12 cellular contexts compared by ENCODE assay signal in the genomic region with DNA sequence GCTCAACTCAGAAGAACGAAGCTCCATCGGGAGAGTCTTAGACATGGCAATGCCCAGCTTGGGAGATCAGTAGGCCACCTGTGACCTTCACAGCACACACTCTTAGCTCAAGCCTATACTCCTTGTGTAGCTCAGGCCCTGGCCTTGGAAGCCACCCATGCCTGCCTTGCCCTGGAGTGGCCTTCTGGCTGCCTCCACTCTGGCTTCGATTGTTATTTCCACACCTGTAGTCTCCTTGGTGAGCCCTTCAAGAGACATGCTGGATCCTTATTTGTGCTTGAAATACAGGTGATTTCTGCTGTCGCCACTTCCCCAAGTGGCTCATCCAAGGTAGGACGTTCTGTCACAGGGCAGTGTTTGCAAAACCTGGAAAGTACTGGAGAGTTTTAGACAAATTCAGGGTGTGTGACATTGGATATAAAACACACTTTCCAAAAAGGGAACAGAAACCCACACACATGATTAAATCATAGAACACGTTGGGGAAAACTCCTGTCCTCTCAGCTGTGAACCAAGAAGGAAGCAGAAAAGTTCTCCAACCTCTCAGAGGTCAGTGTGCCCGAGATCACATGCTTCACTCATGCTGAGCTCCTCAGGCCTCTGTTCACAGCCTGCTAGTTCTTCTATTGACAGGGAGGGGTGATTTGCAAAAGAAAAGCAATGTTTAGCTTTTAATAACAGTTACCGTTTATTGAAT.
DNase-seq lines count a peak whose midpoint lies in the region; ATAC-seq and TF ChIP-seq lines count a peak whose summit lies in the region.
"Had no signal": no experiment of that assay in that cellular context is flagged by ENCODE, and none has a peak within 500 bp of the region (broad histone marks: within the 10 kb centered on the region; RNA-seq: fewer than 3 reads in every experiment).

No MANE protein-coding gene starts in this region.

- H3K27me3 ChIP-seq in tibial nerve, result no peaks in the 10 kb centered on the region
- H3K27me3 ChIP-seq: gastrocnemius medialis had no signal

- no peaks in the 10 kb centered on the region for H3K4me1 ChIP-seq in tibial nerve
- H3K4me1 ChIP-seq: gastrocnemius medialis had no signal

- peak; percentile 54 to 61 for TF ChIP-seq EP300 in tibial nerve (IDR thresholded peaks at IDR 0.05)

- TF ChIP-seq CTCF in tibial nerve (IDR thresholded peaks at IDR 0.05), result no peak

- DNase-seq in SKM-1 treated with dmso at 0.1 percent for 144 hours (lab: John Stamatoyannopoulos, UW; ENCODE audit: unreplicated experiment) (peak; percentile 6), SKM-1 (lab: John Stamatoyannopoulos, UW; ENCODE audit: unreplicated experiment) (no peak), NOMO-1 treated with DMSO at 0.1 percent for 48 hours (lab: John Stamatoyannopoulos, UW; ENCODE audit: unreplicated experiment) (peak; percentile 95), tibial nerve (ENCODE audit: low spot score in 2 of 2) (peak in 1 of 2 donors; percentile 11), inferior parietal cortex (ENCODE audit: extremely low spot score) (no peak)
- no peak for DNase-seq in activated CD4-positive, alpha-beta T cell treated with anti-CD3 and anti-CD28 coated beads for 48 hours
- DNase-seq: DMS153; PC-3; stimulated activated naive CD4-positive, alpha-beta T cell had no signal

- TF ChIP-seq POLR2A in tibial nerve (IDR thresholded peaks at IDR 0.05), result no peak

- no peaks in the 10 kb centered on the region for H3K36me3 ChIP-seq in tibial nerve
- H3K36me3 ChIP-seq: gastrocnemius medialis had no signal

- ATAC-seq in HG02610 (IDR thresholded peaks at IDR 0.05; ENCODE audit: unreplicated experiment) (peak; percentile 87), SK-N-SH treated with all-trans-retinoic acid at 6 μM for 48 hours (no peak)
- ATAC-seq: gastrocnemius medialis, PC-3 had no signal

- no peak overlapping the region for H3K4me3 ChIP-seq in tibial nerve
- H3K4me3 ChIP-seq: gastrocnemius medialis had no signal

- peaks cover 0 to 5% (median 0%) of the 10 kb centered on the region in 4 donors for H3K9me3 ChIP-seq in tibial nerve
- H3K9me3 ChIP-seq: gastrocnemius medialis had no signal

- 78 to 80% methylated on average over 8 of the region's 8 CpGs for WGBS in tibial nerve, 2 donors

- H3K27ac ChIP-seq in tibial nerve, result peak overlapping the region in 1 of 4 donors; percentile 17
- H3K27ac ChIP-seq: gastrocnemius medialis had no signal

TF ChIP-seq in SK-N-SH treated with all-trans-retinoic acid at 6 μM for 48 hours, 23 proteins besides CTCF, POLR2A, EP300 and RAD21:
- no peak for TF ChIP-seq ESRRG (CRISPR knock-in tag; IDR thresholded peaks at IDR 0.05)
- TF ChIP-seq OSR1 (CRISPR knock-in tag; IDR thresholded peaks at IDR 0.05), result no peak
- TF ChIP-seq, protein P1, sequence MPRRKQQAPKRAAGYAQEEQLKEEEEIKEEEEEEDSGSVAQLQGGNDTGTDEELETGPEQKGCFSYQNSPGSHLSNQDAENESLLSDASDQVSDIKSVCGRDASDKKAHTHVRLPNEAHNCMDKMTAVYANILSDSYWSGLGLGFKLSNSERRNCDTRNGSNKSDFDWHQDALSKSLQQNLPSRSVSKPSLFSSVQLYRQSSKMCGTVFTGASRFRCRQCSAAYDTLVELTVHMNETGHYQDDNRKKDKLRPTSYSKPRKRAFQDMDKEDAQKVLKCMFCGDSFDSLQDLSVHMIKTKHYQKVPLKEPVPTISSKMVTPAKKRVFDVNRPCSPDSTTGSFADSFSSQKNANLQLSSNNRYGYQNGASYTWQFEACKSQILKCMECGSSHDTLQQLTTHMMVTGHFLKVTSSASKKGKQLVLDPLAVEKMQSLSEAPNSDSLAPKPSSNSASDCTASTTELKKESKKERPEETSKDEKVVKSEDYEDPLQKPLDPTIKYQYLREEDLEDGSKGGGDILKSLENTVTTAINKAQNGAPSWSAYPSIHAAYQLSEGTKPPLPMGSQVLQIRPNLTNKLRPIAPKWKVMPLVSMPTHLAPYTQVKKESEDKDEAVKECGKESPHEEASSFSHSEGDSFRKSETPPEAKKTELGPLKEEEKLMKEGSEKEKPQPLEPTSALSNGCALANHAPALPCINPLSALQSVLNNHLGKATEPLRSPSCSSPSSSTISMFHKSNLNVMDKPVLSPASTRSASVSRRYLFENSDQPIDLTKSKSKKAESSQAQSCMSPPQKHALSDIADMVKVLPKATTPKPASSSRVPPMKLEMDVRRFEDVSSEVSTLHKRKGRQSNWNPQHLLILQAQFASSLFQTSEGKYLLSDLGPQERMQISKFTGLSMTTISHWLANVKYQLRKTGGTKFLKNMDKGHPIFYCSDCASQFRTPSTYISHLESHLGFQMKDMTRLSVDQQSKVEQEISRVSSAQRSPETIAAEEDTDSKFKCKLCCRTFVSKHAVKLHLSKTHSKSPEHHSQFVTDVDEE (CRISPR knock-in tag; IDR thresholded peaks at IDR 0.05), result no peak

Comparison
In these comparisons a context has a peak if more than half of its experiments do, and no peak if none do; other contexts are left out.
1. DNase-seq: peak in SKM-1 treated with dmso at 0.1 percent for 144 hours (single experiment) and NOMO-1 treated with DMSO at 0.1 percent for 48 hours (single experiment); none in SKM-1 (single experiment), activated CD4-positive, alpha-beta T cell treated with anti-CD3 and anti-CD28 coated beads for 48 hours (single experiment) and inferior parietal cortex (single experiment).